Comparison of ENCODE assay signal across 8 cellular contexts in the genomic region with DNA sequence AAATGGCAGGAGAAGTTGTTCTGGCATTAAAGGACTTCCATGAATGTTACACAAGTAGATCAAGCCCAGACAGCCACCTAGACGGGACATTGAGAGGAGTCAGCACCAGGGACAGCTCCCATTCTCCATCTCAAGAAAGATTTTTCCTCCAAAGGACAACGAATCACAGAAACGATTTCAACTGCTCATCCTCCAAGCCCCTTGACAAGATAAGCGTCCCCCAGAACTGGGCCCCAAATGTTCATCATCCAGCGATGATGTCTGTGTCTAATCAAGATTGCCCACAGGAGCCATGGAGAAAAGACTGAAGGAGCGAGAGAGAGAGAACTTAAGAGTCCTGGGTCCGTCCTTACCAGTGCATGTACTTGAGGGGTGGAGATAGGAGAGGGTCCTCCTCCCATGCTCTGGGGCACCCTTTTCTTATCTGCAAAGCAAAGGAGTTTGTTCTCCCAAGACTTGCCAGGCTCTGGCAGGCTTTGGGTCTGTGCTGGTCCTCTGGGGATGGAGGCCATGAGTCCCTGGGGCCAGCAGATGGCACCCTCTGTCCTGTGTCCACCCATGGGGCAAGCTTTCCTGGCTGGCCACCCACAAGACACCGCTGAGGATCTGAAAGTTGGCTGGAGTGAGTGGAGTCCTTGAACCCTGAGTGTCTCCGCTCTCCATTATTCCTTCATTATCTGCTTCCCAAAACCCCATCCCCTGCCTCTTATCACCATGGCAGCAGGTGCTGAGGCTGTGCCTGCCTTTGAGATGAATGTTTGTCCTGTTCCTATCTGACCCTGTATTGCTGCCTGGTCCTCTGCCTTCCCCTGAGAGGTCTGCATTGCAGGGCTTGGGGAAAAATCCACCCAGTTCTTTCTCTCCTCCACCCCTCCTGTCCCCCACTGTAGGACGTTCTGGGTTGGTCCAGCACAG.
DNase-seq lines count a peak whose midpoint lies in the region; ATAC-seq and TF ChIP-seq lines count a peak whose summit lies in the region.

No MANE protein-coding gene starts in this region.

- 38% methylated on average over 10 of the region's 10 CpGs for WGBS in hepatocyte (ENCODE audit: low lambda C conversion rate, missing lambda C conversion rate)

- no peaks in the 10 kb centered on the region for H4K20me1 ChIP-seq in hepatocyte (ENCODE audit: insufficient read depth, poor library complexity, severe bottlenecking)

- H3K9ac ChIP-seq in SK-N-MC (ENCODE audit: insufficient read length): no peak overlapping the region

- no peaks in the 10 kb centered on the region for H3K9me2 ChIP-seq in hepatocyte (replicated peaks; ENCODE audit: insufficient read depth)

- in situ Hi-C loops in ACHN (cut with HindIII; ENCODE audit: low pct_ligation_motif_present, low pct_unique_long_range_greater_than_20kb, low sequenced_read_pairs): no loop called here

- no peak for ATAC-seq in GM19463 (IDR thresholded peaks at IDR 0.05; ENCODE audit: unreplicated experiment)
- no peak for ATAC-seq in GM18870 (IDR thresholded peaks at IDR 0.05; ENCODE audit: unreplicated experiment)
- no peak for ATAC-seq in HG02938 (IDR thresholded peaks at IDR 0.05; ENCODE audit: unreplicated experiment)

- H3K27me3 ChIP-seq in hepatocyte: peaks cover 17% of the 10 kb centered on the region

- H3K4me3 ChIP-seq in SK-N-MC: no peak overlapping the region
- H3K4me3 ChIP-seq in hepatocyte: no peak overlapping the region

- H3K4me1 ChIP-seq in hepatocyte (ENCODE audit: insufficient read depth): no peaks in the 10 kb centered on the region

- no peaks in the 10 kb centered on the region for H3K79me2 ChIP-seq in hepatocyte

- TF ChIP-seq CTCF in GM10266 (IDR thresholded peaks at IDR 0.05; ENCODE audit: control insufficient read depth, insufficient read depth, low read depth, missing control alignments): peak; percentile 15
- TF ChIP-seq CTCF in hepatocyte (IDR thresholded peaks at IDR 0.05; ENCODE audit: poor library complexity): peak; percentile 20

- H3K36me3 ChIP-seq in SK-N-MC (ENCODE audit: insufficient read depth, low read length) (no peaks in the 10 kb centered on the region), hepatocyte (replicated peaks; ENCODE audit: insufficient read depth, low read depth) (no peaks in the 10 kb centered on the region)

- H3K27ac ChIP-seq in SK-N-MC (no peak overlapping the region), hepatocyte (no peak overlapping the region)

- H3K4me2 ChIP-seq in hepatocyte: no peak overlapping the region

- DNase-seq in ACHN (peak; percentile 49), GM10266 (ENCODE audit: extremely low spot score) (no peak), SK-N-MC (ENCODE audit: low read depth, low spot score) (peak; percentile 39), hepatocyte (ENCODE audit: low spot score) (peak; percentile 80)
- DNase-seq in activated CD4-positive, CD25-positive, alpha-beta regulatory T cell treated with anti-CD3 and anti-CD28 coated beads, Interleukin-2, amount 50 U/mL, for 72 hours: no peak

- no peak overlapping the region for H2AFZ ChIP-seq in hepatocyte

- H3K9me3 ChIP-seq in SK-N-MC (ENCODE audit: low read depth, low read length) (no peaks in the 10 kb centered on the region), hepatocyte (ENCODE audit: low read depth) (no peaks in the 10 kb centered on the region)

Comparison
In these comparisons a context has a peak if more than half of its experiments do, and no peak if none do; other contexts are left out.
1. DNase-seq: peak in ACHN (single experiment), SK-N-MC (single experiment) and hepatocyte (single experiment); none in GM10266 (single experiment) and activated CD4-positive, CD25-positive, alpha-beta regulatory T cell treated with anti-CD3 and anti-CD28 coated beads, Interleukin-2, amount 50 U/mL, for 72 hours (single experiment).